ENCODE assay signal across 15 cellular contexts in genomic region chr4:45663495-45664148, GRCh38.
"Had no signal": no experiment of that assay in that cellular context is flagged by ENCODE, and none has a peak within 500 bp of the region (broad histone marks: within the 10 kb centered on the region; RNA-seq: fewer than 3 reads in every experiment).

No MANE protein-coding gene starts in this region.

- H3K27me3 ChIP-seq: adrenal gland, colonic mucosa had no signal

- H3K27ac ChIP-seq: adrenal gland, colonic mucosa, prostate gland, WERI-Rb-1 had no signal

- H3K4me1 ChIP-seq: adrenal gland, colonic mucosa, prostate gland had no signal

- H3K4me3 ChIP-seq: adrenal gland, colonic mucosa, mucosa of descending colon, prostate gland, smooth muscle cell had no signal

- H3K36me3 ChIP-seq: adrenal gland, colonic mucosa, prostate gland, WERI-Rb-1 had no signal

- H3K9me3 ChIP-seq: colonic mucosa, mucosa of descending colon, prostate gland had no signal

- DNase-seq: activated CD4-positive, alpha-beta T cell treated with anti-CD3 and anti-CD28 coated beads, Interleukin-2, amount 50 U/mL, for 4 hours; activated gamma-delta T cell; colonic mucosa; foreskin melanocyte; glutamatergic neuron; naive B cell; stimulated activated naive B cell treated with anti-CD40 and anti-IgM and Interleukin-4, amounts not matched to agents 10 μg/mL and 1 μg/mL and 100 μg/mL, for 72 hours; T-helper 2 cell; WERI-Rb-1 had no signal

- ATAC-seq: left lobe of liver; sciatic nerve; stimulated activated naive B cell treated with anti-CD40 and anti-IgM and Interleukin-4, amounts not matched to agents 10 μg/mL and 1 μg/mL and 100 μg/mL, for 72 hours had no signal
